ENCODE assay signal across 11 cellular contexts in genomic region chr16:83887088-83887487, GRCh38. TPM values are rescaled to one million over a fixed set of nuclear protein-coding genes. Genes with fewer than 3 reads are reported as not detected.
DNase-seq lines count a peak whose midpoint lies in the region; ATAC-seq and TF ChIP-seq lines count a peak whose summit lies in the region.
"Had no signal": no experiment of that assay in that cellular context is flagged by ENCODE, and none has a peak within 500 bp of the region (broad histone marks: within the 10 kb centered on the region; RNA-seq: fewer than 3 reads in every experiment).

No MANE protein-coding gene starts in this region.

- no peak overlapping the region for H3K4me3 Mint-ChIP-seq in WTC11
- H3K4me3 Mint-ChIP-seq: CD8-positive, alpha-beta memory T cell had no signal

- H3K36me3 Mint-ChIP-seq in activated naive CD4-positive, alpha-beta T cell treated with anti-CD3 and anti-CD28 coated beads, Interleukin-2, amount 50 U/mL, for 72 hours: peaks cover 0 to 4% of the 10 kb centered on the region in 2 donors
- H3K36me3 Mint-ChIP-seq in WTC11: peaks cover 4% of the 10 kb centered on the region
- H3K36me3 Mint-ChIP-seq: CD8-positive, alpha-beta memory T cell had no signal

- TF ChIP-seq CTCF in 22Rv1 (IDR thresholded peaks at IDR 0.05) (peak; percentile 40), GM12864 (IDR thresholded peaks at IDR 0.05; ENCODE audit: low read depth, low read length, missing control alignments) (peak; percentile 5), Panc1 (IDR thresholded peaks at IDR 0.05) (peak; percentile 66), WTC11 (IDR thresholded peaks at IDR 0.05) (no peak)

- intact Hi-C loops in Panc1 (cut with micrococcal nuclease; ENCODE audit: unreplicated experiment): no loop called here
- intact Hi-C loops in head of caudate nucleus (cut with DNase I): no loop called here

- H3K4me1 Mint-ChIP-seq in WTC11: peaks cover 8% of the 10 kb centered on the region
- H3K4me1 Mint-ChIP-seq: CD8-positive, alpha-beta memory T cell had no signal

- H3K9me3 ChIP-seq in Panc1 (ENCODE audit: control insufficient read depth, insufficient read depth, low read depth, low read length): no peaks in the 10 kb centered on the region

- no peak overlapping the region for H3K27ac Mint-ChIP-seq in activated naive CD4-positive, alpha-beta T cell treated with anti-CD3 and anti-CD28 coated beads, Interleukin-2, amount 50 U/mL, for 72 hours
- H3K27ac Mint-ChIP-seq in WTC11: no peak overlapping the region
- H3K27ac Mint-ChIP-seq: CD8-positive, alpha-beta memory T cell had no signal

- no peak overlapping the region for H3K4me3 ChIP-seq in GM12864 (ENCODE audit: low read depth, low read length)
- no peak overlapping the region for H3K4me3 ChIP-seq in Panc1 (ENCODE audit: low read depth in 2 of 2, low read length in 2 of 2)
- H3K4me3 ChIP-seq: smooth muscle cell had no signal

- POLR2A ChIA-PET in Panc1 (lab: Charles Lee): no interaction called here
- POLR2A ChIA-PET in WTC11 (lab: Charles Lee): no interaction called here

- CTCF ChIA-PET in Panc1 (lab: Charles Lee): no interaction called here
- CTCF ChIA-PET in WTC11 (lab: Charles Lee): interaction anchor here (0.6 to 3.2 kb wide), 18 partner anchors 10 to 337 kb away, joined by 3 to 29 read pairs (median 3); no protein-coding TSS in a partner anchor

- H3K4me1 ChIP-seq in Panc1 (ENCODE audit: control insufficient read depth, insufficient read depth, low read length): no peaks in the 10 kb centered on the region

- no peaks in the 10 kb centered on the region for H3K27me3 ChIP-seq in Panc1 (ENCODE audit: control insufficient read depth, insufficient read depth, low read length)

- in situ Hi-C loops in Panc1 (cut with HindIII; ENCODE audit: low pct_unique_long_range_greater_than_20kb, low sequenced_read_pairs): no loop called here

- no peak for ATAC-seq in Panc1
- no peak for ATAC-seq in activated naive CD4-positive, alpha-beta T cell treated with anti-CD3 and anti-CD28 coated beads, Interleukin-2, amount 50 U/mL, for 72 hours
- no peak for ATAC-seq in GM18498 (IDR thresholded peaks at IDR 0.05; ENCODE audit: unreplicated experiment)
- no peak for ATAC-seq in GM19397 (IDR thresholded peaks at IDR 0.05; ENCODE audit: unreplicated experiment)
- no peak for ATAC-seq in WTC11

- H3K27ac ChIP-seq in 22Rv1 (no peak overlapping the region), Panc1 (ENCODE audit: low read length) (no peak overlapping the region)

- peaks cover 3 to 4% of the 10 kb centered on the region in 2 donors for H3K9me3 Mint-ChIP-seq in activated naive CD4-positive, alpha-beta T cell treated with anti-CD3 and anti-CD28 coated beads, Interleukin-2, amount 50 U/mL, for 72 hours
- peaks cover 17% of the 10 kb centered on the region for H3K9me3 Mint-ChIP-seq in WTC11

- BruUV-seq in Panc1 (replicated peaks; lab: Mats Ljungman, UMichigan): no TSS peak

- DNase-seq in GM12864 (ENCODE audit: low read depth) (no peak), Panc1 (ENCODE audit: low read depth, low spot score) (no peak), head of caudate nucleus (peak; percentile 38 to 83 (median 67)), WTC11 (ENCODE audit: low spot score) (no peak)
- DNase-seq in activated naive CD4-positive, alpha-beta T cell treated with anti-CD3 and anti-CD28 coated beads, Interleukin-2, amount 50 U/mL, for 72 hours (ENCODE audit: low spot score in 2 of 2): no peak
- DNase-seq: activated effector memory CD4-positive, alpha-beta T cell treated with Interleukin-2 at 50 U/mL for 16 hours; CD8-positive, alpha-beta memory T cell had no signal

- H3K27me3 Mint-ChIP-seq in WTC11 (ENCODE audit: low read depth): peaks cover under 1% of the 10 kb centered on the region

- no peaks in the 10 kb centered on the region for H3K36me3 ChIP-seq in Panc1 (ENCODE audit: control insufficient read depth, insufficient read depth, low read length)

TF ChIP-seq in WTC11, 78 proteins besides CTCF, POLR2A, EP300 and RAD21:
- TF ChIP-seq ZNF512 (CRISPR knock-in tag; IDR thresholded peaks at IDR 0.05; ENCODE audit: borderline replicate concordance) (no peak), CDX4 (CRISPR knock-in tag; IDR thresholded peaks at IDR 0.05; ENCODE audit: borderline replicate concordance) (no peak), SMAD4 (CRISPR knock-in tag; IDR thresholded peaks at IDR 0.05) (no peak), GABPB1 (CRISPR knock-in tag; IDR thresholded peaks at IDR 0.05) (no peak), ZNF138 (CRISPR knock-in tag; conservative IDR thresholded peaks at IDR 0.05) (no peak), FOXJ3 (CRISPR knock-in tag; IDR thresholded peaks at IDR 0.05; ENCODE audit: borderline replicate concordance) (no peak), JUN (CRISPR knock-in tag; IDR thresholded peaks at IDR 0.05) (no peak), GTF2I (CRISPR knock-in tag; conservative IDR thresholded peaks at IDR 0.05) (no peak)

RNA-seq across cellular contexts. Expression of gene MLYCD, which starts 11.8 kb away (rescaled TPM):
- total RNA-seq in Panc1 (2021; ENCODE audit: unreplicated experiment): 2.2 TPM
- polyA plus RNA-seq in Panc1 (2012; ENCODE audit: insufficient read length): 1.7 TPM
- 1 to 10 TPM; 2.3 to 3.3 TPM for total RNA-seq in activated naive CD4-positive, alpha-beta T cell treated with anti-CD3 and anti-CD28 coated beads, Interleukin-2, amount 50 U/mL, for 72 hours
- total RNA-seq in WTC11 (2021): 5.9 to 6.3 TPM (median 6.1 TPM) in 3 replicates

Comparison
In these comparisons a context has a peak if more than half of its experiments do, and no peak if none do; other contexts are left out.
1. DNase-seq: peak in head of caudate nucleus (42 of 42); none in GM12864 (single experiment), Panc1 (single experiment), activated naive CD4-positive, alpha-beta T cell treated with anti-CD3 and anti-CD28 coated beads, Interleukin-2, amount 50 U/mL, for 72 hours (0 of 2) and WTC11 (single experiment).